In genomic region chr11:106076923-106077608, GRCh38 we compare ENCODE assay signal across 8 cellular contexts. TPM values are rescaled to one million over a fixed set of nuclear protein-coding genes. Genes with fewer than 3 reads are reported as not detected.
DNase-seq lines count a peak whose midpoint lies in the region; ATAC-seq and TF ChIP-seq lines count a peak whose summit lies in the region.

A gene with protein sequence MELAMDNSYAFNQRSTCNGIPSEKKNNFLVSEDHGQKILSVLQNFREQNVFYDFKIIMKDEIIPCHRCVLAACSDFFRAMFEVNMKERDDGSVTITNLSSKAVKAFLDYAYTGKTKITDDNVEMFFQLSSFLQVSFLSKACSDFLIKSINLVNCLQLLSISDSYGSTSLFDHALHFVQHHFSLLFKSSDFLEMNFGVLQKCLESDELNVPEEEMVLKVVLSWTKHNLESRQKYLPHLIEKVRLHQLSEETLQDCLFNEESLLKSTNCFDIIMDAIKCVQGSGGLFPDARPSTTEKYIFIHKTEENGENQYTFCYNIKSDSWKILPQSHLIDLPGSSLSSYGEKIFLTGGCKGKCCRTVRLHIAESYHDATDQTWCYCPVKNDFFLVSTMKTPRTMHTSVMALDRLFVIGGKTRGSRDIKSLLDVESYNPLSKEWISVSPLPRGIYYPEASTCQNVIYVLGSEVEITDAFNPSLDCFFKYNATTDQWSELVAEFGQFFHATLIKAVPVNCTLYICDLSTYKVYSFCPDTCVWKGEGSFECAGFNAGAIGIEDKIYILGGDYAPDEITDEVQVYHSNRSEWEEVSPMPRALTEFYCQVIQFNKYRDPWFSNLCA (minus strand): TSS chr11:106077347. CDS start chr11:106059097, 18,250 bp downstream.

- H3K9ac ChIP-seq in rectal smooth muscle tissue (ENCODE audit: low read length): peak within 1 kb of the TSS; percentile 98

- ATAC-seq in GM18508 (IDR thresholded peaks at IDR 0.05; ENCODE audit: insufficient read depth, unreplicated experiment) (peak; percentile 96), HG03039 (IDR thresholded peaks at IDR 0.05; ENCODE audit: unreplicated experiment) (peak; percentile 97), aorta (ENCODE audit: low FRiP score) (peak; percentile 99)

- H3K4me3 ChIP-seq in hepatocyte (peak within 1 kb of the TSS; percentile 88), rectal smooth muscle tissue (ENCODE audit: low read length) (peak within 1 kb of the TSS; percentile 98), aorta (ENCODE audit: low read length in 2 of 2) (peak within 1 kb of the TSS; percentile 58 to 59)

- intact Hi-C loops in aorta (cut with DNase I): loop anchor here (1.0 to 5.0 kb wide), 2 partner anchors 55 kb away; partner anchors contain the start of gene MSANTD4 (in 2 of the 2)

- peak; percentile 93 for DNase-seq in NCI-H2029 treated with DMSO at 0.1 percent for 48 hours (lab: John Stamatoyannopoulos, UW)
- peak; percentile 94 for DNase-seq in T1000 (lab: John Stamatoyannopoulos, UW)
- DNase-seq in astrocyte of the hippocampus (ENCODE audit: low read depth, low spot score): peak; percentile 100
- DNase-seq in hepatocyte (ENCODE audit: low spot score): peak; percentile 99
- peak; percentile 99 for DNase-seq in aorta

- H2AFZ ChIP-seq in hepatocyte: peak within 1 kb of the TSS; percentile 94

- peaks cover 51% of the 10 kb centered on the region for H3K79me2 ChIP-seq in hepatocyte

- H3K9me3 ChIP-seq in hepatocyte (ENCODE audit: low read depth) (no peaks in the 10 kb centered on the region), aorta (ENCODE audit: control insufficient read depth, low read length) (no peaks in the 10 kb centered on the region)

- TF ChIP-seq CTCF in hepatocyte (IDR thresholded peaks at IDR 0.05; ENCODE audit: poor library complexity): peak; percentile 57

- H3K4me2 ChIP-seq in hepatocyte: peak within 1 kb of the TSS; percentile 78

- H3K36me3 ChIP-seq in hepatocyte (replicated peaks; ENCODE audit: insufficient read depth, low read depth) (no peaks in the 10 kb centered on the region), rectal smooth muscle tissue (ENCODE audit: control insufficient read depth, insufficient read depth, low read length) (no peaks in the 10 kb centered on the region), aorta (ENCODE audit: control insufficient read depth in 1 of 2, insufficient read depth in 2 of 2, low read length in 1 of 2) (no peaks in the 10 kb centered on the region)

- peak within 1 kb of the TSS; percentile 97 for H3K27ac ChIP-seq in hepatocyte
- peak within 1 kb of the TSS; percentile 96 for H3K27ac ChIP-seq in rectal smooth muscle tissue (ENCODE audit: low read depth, low read length)
- peak within 1 kb of the TSS; percentile 64 to 98 for H3K27ac ChIP-seq in aorta (ENCODE audit: low read depth in 1 of 2, low read length in 2 of 2)

- WGBS in hepatocyte (ENCODE audit: low lambda C conversion rate, missing lambda C conversion rate): under 1% methylated on average over 34 of the region's 37 CpGs
- 0 to 1% methylated on average over 37 of the region's 37 CpGs for WGBS in aorta, 2 donors

- H3K27me3 ChIP-seq in hepatocyte (no peaks in the 10 kb centered on the region), rectal smooth muscle tissue (ENCODE audit: control insufficient read depth, insufficient read depth, low read length) (no peaks in the 10 kb centered on the region), aorta (ENCODE audit: control insufficient read depth in 1 of 2, insufficient read depth in 2 of 2, low read length in 1 of 2) (no peaks in the 10 kb centered on the region)

- H3K4me1 ChIP-seq in hepatocyte (ENCODE audit: insufficient read depth) (peaks cover 15% of the 10 kb centered on the region), rectal smooth muscle tissue (ENCODE audit: control insufficient read depth, insufficient read depth, low read length) (peaks cover 18% of the 10 kb centered on the region), aorta (ENCODE audit: control insufficient read depth in 1 of 2, insufficient read depth in 2 of 2, low read length in 2 of 2) (peaks cover 0 to 2% of the 10 kb centered on the region in 2 donors)

- H4K20me1 ChIP-seq in hepatocyte (ENCODE audit: insufficient read depth, poor library complexity, severe bottlenecking): peaks cover 12% of the 10 kb centered on the region

- H3K9me2 ChIP-seq in hepatocyte (replicated peaks; ENCODE audit: insufficient read depth): no peaks in the 10 kb centered on the region

RNA-seq across cellular contexts. Expression of the gene that starts here (rescaled TPM):
- total RNA-seq in hepatocyte (4.9 and 7.3 TPM in 2 replicates), aorta (1 to 10 TPM; 9.7 to 9.9 TPM)
- polyA plus RNA-seq in hepatocyte (5.6 and 8.7 TPM in 2 replicates), aorta (10 to 100 TPM in 1 of 2 donors, 1 to 10 TPM in 1; 4.5 to 16.2 TPM)

Comparison
In these comparisons a context has a peak if more than half of its experiments do, and no peak if none do; other contexts are left out.
1. Peak in every context shown above with its lines: DNase-seq, ATAC-seq, H3K4me3 ChIP-seq and H3K27ac ChIP-seq.